ENCODE assay signal across 17 cellular contexts in the genomic region with DNA sequence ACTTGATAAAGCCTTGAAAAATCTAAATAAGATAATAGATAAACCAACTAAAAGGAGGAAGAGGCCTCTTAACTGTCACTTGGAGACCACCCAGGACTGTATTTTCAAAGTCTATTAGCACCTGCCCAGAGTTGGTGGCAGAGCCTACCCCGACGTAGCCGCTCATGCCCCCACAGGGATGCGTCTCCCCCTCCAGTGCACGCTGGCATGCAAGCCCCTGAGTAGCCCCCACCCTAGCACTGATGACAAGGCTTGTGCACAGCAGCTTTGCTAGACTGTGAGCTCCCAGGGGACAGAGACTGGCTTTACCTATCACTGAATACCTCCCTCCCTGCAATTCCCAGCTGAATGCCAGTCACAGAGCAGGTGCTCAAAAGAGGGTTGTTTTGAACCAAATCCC.
"Had no signal": no experiment of that assay in that cellular context is flagged by ENCODE, and none has a peak within 500 bp of the region (broad histone marks: within the 10 kb centered on the region; RNA-seq: fewer than 3 reads in every experiment).

No MANE protein-coding gene starts in this region.

- DNase-seq: activated CD4-positive, alpha-beta T cell treated with anti-CD3 and anti-CD28 coated beads for 1 hour; activated CD4-positive, alpha-beta T cell treated with anti-CD3 and anti-CD28 coated beads, Interleukin-2, amount 10 ng/mL, durations not matched to agents 24 days and 14 days; activated CD4-positive, alpha-beta T cell treated with anti-CD3 and anti-CD28 coated beads, Interleukin-2, amount 50 U/mL, for 48 hours; activated gamma-delta T cell; activated naive CD4-positive, alpha-beta T cell treated with anti-CD3 and anti-CD28 coated beads for 36 hours; activated T-cell treated with anti-CD3 and anti-CD28 coated beads for 4 hours; activated T-cell treated with anti-CD3 and anti-CD28 coated beads, Interleukin-2, amount 50 U/mL, for 48 hours; amygdala; MM.1S; NCI-H1105; NCI-H146; NCI-H1930; NCI-H2227 treated with DMSO at 0.1 percent for 48 hours; NCI-H446 treated with DMSO at 0.1 percent for 48 hours; NCI-H524 treated with DMSO at 0.1 percent for 48 hours; PC-3; SHP77 had no signal
